ENCODE assay signal across 11 cellular contexts in the genomic region with DNA sequence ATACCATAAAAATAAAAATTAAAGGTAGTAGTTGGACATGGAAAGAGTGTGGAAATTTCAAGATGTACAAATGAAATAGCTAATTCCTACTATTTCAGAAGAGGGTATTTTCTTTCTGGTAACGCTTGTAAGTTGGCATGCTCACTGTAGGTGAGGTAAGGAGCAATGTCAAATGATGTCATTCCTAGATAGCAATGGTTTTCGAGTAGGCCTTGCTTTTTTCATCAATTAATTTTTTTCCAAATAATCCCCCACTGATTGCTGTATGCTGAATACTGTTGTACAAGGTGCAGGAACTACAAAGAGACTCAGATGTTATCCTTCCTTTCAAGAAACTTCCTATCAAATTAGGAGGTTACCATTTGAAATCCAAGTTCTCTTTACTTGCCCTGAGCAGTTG. TPM values are rescaled to one million over a fixed set of nuclear protein-coding genes. Genes with fewer than 3 reads are reported as not detected.
A peak's percentile ranks its signal among the peaks of the same experiment; 100 is the strongest.
DNase-seq lines count a peak whose midpoint lies in the region; ATAC-seq and TF ChIP-seq lines count a peak whose summit lies in the region.
"Had no signal": no experiment of that assay in that cellular context is flagged by ENCODE, and none has a peak within 500 bp of the region (broad histone marks: within the 10 kb centered on the region; RNA-seq: fewer than 3 reads in every experiment).

No MANE protein-coding gene starts in this region.

- H3K4me1 ChIP-seq in ovary (ENCODE audit: insufficient read depth) = peaks cover 3% of the 10 kb centered on the region

- WGBS in ovary, 3 donors = 73 to 81% (median 74%) methylated on average over 2 of the region's 2 CpGs

- TF ChIP-seq EP300 in ovary (IDR thresholded peaks at IDR 0.05) = no peak

- TF ChIP-seq CTCF in VCaP (conservative IDR thresholded peaks at IDR 0.05) (no peak), ovary (IDR thresholded peaks at IDR 0.05) (no peak), type B pancreatic cell (conservative IDR thresholded peaks at IDR 0.05) (no peak)

- ATAC-seq in HG02623 (IDR thresholded peaks at IDR 0.05; ENCODE audit: unreplicated experiment) = no peak
- ATAC-seq in GM21360 (IDR thresholded peaks at IDR 0.05; ENCODE audit: unreplicated experiment) = no peak

- H3K27ac ChIP-seq in VCaP (peak overlapping the region; percentile 95), ovary (peak overlapping the region in 1 of 2 donors; percentile 84)

- H3K27ac Mint-ChIP-seq in type B pancreatic cell = peak overlapping the region; percentile 83
- H3K27ac Mint-ChIP-seq: CD4-positive, alpha-beta T cell had no signal

- DNase-seq in globus pallidus (ENCODE audit: low spot score) = peak; percentile 37
- DNase-seq in ovary = no peak
- DNase-seq in type B pancreatic cell (ENCODE audit: extremely low spot score, unreplicated experiment) = no peak
- no peak for DNase-seq in NCI-H2081 treated with DMSO at 0.1 percent for 48 hours (lab: John Stamatoyannopoulos, UW)
- DNase-seq: activated CD4-positive, alpha-beta T cell treated with anti-CD3 and anti-CD28 coated beads, Interleukin-2, amount 50 U/mL, for 48 hours; CD4-positive, alpha-beta T cell; stimulated activated CD4-positive, alpha-beta T cell treated with anti-CD3 and anti-CD28 coated beads, Interleukin-2, amount 100 ng/mL, for 24 hours; T-helper 9 cell had no signal

- H3K27me3 Mint-ChIP-seq in type B pancreatic cell = no peaks in the 10 kb centered on the region
- H3K27me3 Mint-ChIP-seq: CD4-positive, alpha-beta T cell had no signal

- H3K4me3 Mint-ChIP-seq in type B pancreatic cell = no peak overlapping the region
- H3K4me3 Mint-ChIP-seq: CD4-positive, alpha-beta T cell had no signal

- intact Hi-C loops in ovary (cut with DNase I) = loop anchor here in 1 of 4 donors (10.0 kb wide), 1 partner anchor 672 kb away; the partner anchor contains the start of gene TMEM267

- no peaks in the 10 kb centered on the region for H3K36me3 Mint-ChIP-seq in type B pancreatic cell

- peaks cover 24% of the 10 kb centered on the region for H3K4me1 Mint-ChIP-seq in type B pancreatic cell (ENCODE audit: unreplicated experiment)

- H3K9me3 Mint-ChIP-seq in type B pancreatic cell = no peaks in the 10 kb centered on the region
- H3K9me3 Mint-ChIP-seq: CD4-positive, alpha-beta T cell had no signal

- no peaks in the 10 kb centered on the region for H3K9me3 ChIP-seq in ovary

- no peaks in the 10 kb centered on the region for H3K36me3 ChIP-seq in ovary

- no peak for TF ChIP-seq POLR2A in ovary (IDR thresholded peaks at IDR 0.05)

- no peaks in the 10 kb centered on the region for H3K27me3 ChIP-seq in ovary

- peak overlapping the region; percentile 47 for H3K4me3 ChIP-seq in ovary

RNA-seq across cellular contexts. Expression of gene SELENOP, which starts 0.9 kb away (rescaled TPM):
- total RNA-seq in ovary (100 to 1,000 TPM; 339 to 764 (median 590) TPM), type B pancreatic cell (ENCODE audit: low replicate concordance) (65.5 and 96.2 TPM in 2 replicates)
- 100 to 1,000 TPM; 528 to 715 TPM for polyA plus RNA-seq in ovary

RNA-seq across cellular contexts. Expression of gene CCDC152, which starts 56.0 kb away (rescaled TPM):
- total RNA-seq in ovary (1 to 10 TPM; 1.7 to 5.5 (median 3.7) TPM), type B pancreatic cell (ENCODE audit: low replicate concordance) (not detected in 2 replicates)
- polyA plus RNA-seq in ovary = 1 to 10 TPM; 2.5 to 3.3 TPM
